ENCODE assay signal across 25 cellular contexts in the genomic region with DNA sequence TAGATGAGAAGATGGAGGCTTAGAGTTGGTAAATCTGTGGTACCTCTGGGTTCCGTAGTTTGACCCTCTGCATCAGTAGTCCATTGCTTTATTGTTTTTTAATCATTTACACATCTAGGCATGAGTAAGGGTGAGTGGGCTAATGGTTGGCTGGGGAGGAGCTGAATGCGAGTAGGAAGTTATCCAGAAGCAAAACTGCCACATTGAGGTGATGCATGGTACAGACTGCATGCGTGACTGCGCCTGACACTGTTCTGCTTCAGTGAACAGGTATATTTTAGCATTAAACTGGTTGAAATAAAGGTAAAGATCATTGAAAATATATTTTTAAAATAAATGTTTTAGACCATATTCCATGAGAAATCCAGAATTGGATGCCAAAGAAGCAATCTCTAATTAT. TPM values are rescaled to one million over a fixed set of nuclear protein-coding genes. Genes with fewer than 3 reads are reported as not detected.
DNase-seq lines count a peak whose midpoint lies in the region; ATAC-seq, FAIRE-seq and TF ChIP-seq lines count a peak whose summit lies in the region.
"Had no signal": no experiment of that assay in that cellular context is flagged by ENCODE, and none has a peak within 500 bp of the region (broad histone marks: within the 10 kb centered on the region; RNA-seq: fewer than 3 reads in every experiment).

No MANE protein-coding gene starts in this region.

- no peak overlapping the region for H3K4me2 ChIP-seq in GM12878 (ENCODE audit: control insufficient read depth, insufficient read depth)
- H3K4me2 ChIP-seq: BLaER1 had no signal

- no peaks in the 10 kb centered on the region for H4K20me1 ChIP-seq in GM12878 (ENCODE audit: control insufficient read depth, insufficient read depth)
- H4K20me1 ChIP-seq: BLaER1 had no signal

- no peak overlapping the region for H3K4me3 Mint-ChIP-seq in activated CD8-positive, alpha-beta memory T cell treated with anti-CD3 and anti-CD28 coated beads, Interleukin-2, amount 10 ng/mL, durations not matched to agents 7 days and 5 days
- H3K4me3 Mint-ChIP-seq in nephron progenitor cell, result no peak overlapping the region
- no peak overlapping the region for H3K4me3 Mint-ChIP-seq in CD8-positive, alpha-beta memory T cell
- H3K4me3 Mint-ChIP-seq: CD4-positive, CD25-positive, alpha-beta regulatory T cell; CD8-positive, alpha-beta T cell; HFFc6 had no signal

- RAD21 ChIA-PET in GM12878 (lab: Charles Lee; ENCODE audit: unreplicated experiment), result interaction anchor here (1.4 kb wide), 1 partner anchor 160 kb away, joined by 3 read pairs; no protein-coding TSS in a partner anchor

- intact Hi-C loops in GM12878 (cut with micrococcal nuclease; ENCODE audit: unreplicated experiment), result no loop called here

- SMC1A ChIA-PET in GM12878 (lab: Charles Lee; ENCODE audit: uncharacterized antibody, unreplicated experiment), result interaction anchor here (1.2 kb wide), 1 partner anchor 46 kb away, joined by 3 read pairs; no protein-coding TSS in a partner anchor

- no peak overlapping the region for H2AFZ ChIP-seq in GM12878 (ENCODE audit: control insufficient read depth, low read depth, low read length)

- no peaks in the 10 kb centered on the region for H3K27me3 Mint-ChIP-seq in activated CD8-positive, alpha-beta memory T cell treated with anti-CD3 and anti-CD28 coated beads, Interleukin-2, amount 10 ng/mL, durations not matched to agents 7 days and 5 days
- H3K27me3 Mint-ChIP-seq in nephron progenitor cell (ENCODE audit: low read depth, poor library complexity), result no peaks in the 10 kb centered on the region
- no peaks in the 10 kb centered on the region for H3K27me3 Mint-ChIP-seq in CD8-positive, alpha-beta memory T cell
- H3K27me3 Mint-ChIP-seq: CD4-positive, CD25-positive, alpha-beta regulatory T cell had no signal

- peaks cover 0 to 3% of the 10 kb centered on the region in 2 experiments; a peak in 1 of 4 replicates for H3K36me3 ChIP-seq in GM12878 (ENCODE audit: control insufficient read depth in 2 of 2, insufficient read depth in 2 of 2, low read length in 1 of 2)
- H3K36me3 ChIP-seq in BE2C, result no peaks in the 10 kb centered on the region
- H3K36me3 ChIP-seq in CD8-positive, alpha-beta memory T cell (ENCODE audit: insufficient read depth, low read length), result no peaks in the 10 kb centered on the region

- peak; percentile 22 for DNase-seq in activated CD8-positive, alpha-beta memory T cell treated with anti-CD3 and anti-CD28 coated beads, Interleukin-2, amount 10 ng/mL, durations not matched to agents 7 days and 5 days
- no peak for DNase-seq in activated CD8-positive, alpha-beta memory T cell treated with anti-CD3 and anti-CD28 coated beads, Interleukin-2, amount 50 U/mL, for 4 hours
- peak; percentile 26 for DNase-seq in HK-2 (ENCODE audit: unreplicated experiment)
- no peak for DNase-seq in GM12878 (ENCODE audit: low read depth, low spot score)
- DNase-seq in nephron progenitor cell, result no peak
- DNase-seq in BE2C, result no peak
- no peak for DNase-seq in middle frontal gyrus (ENCODE audit: extremely low spot score, low spot score)
- DNase-seq in CD8-positive, alpha-beta memory T cell, result no peak
- DNase-seq: Calu3; CD4-positive, CD25-positive, alpha-beta regulatory T cell; DMS53; DMS79 treated with DMSO at 0.1 percent for 48 hours; GF-D8; GOT3; HFFc6 had no signal

- CTCF ChIA-PET in activated CD8-positive, alpha-beta memory T cell treated with anti-CD3 and anti-CD28 coated beads, Interleukin-2, amount 10 ng/mL, durations not matched to agents 7 days and 5 days (lab: Charles Lee), result interaction anchor here (0.7 kb wide), 1 partner anchor 544 kb away, joined by 3 read pairs; no protein-coding TSS in a partner anchor
- CTCF ChIA-PET in GM12878 (lab: Yijun Ruan, JAX), result interaction anchor here (1.4 kb wide), 1 partner anchor 53 kb away, joined by 3 read pairs; no protein-coding TSS in a partner anchor
- CTCF ChIA-PET in CD8-positive, alpha-beta memory T cell (lab: Charles Lee), result no interaction called here

- in situ Hi-C loops in GM12878 (cut with MboI), result no loop called here

- peaks cover 39% of the 10 kb centered on the region for H3K4me1 Mint-ChIP-seq in activated CD8-positive, alpha-beta memory T cell treated with anti-CD3 and anti-CD28 coated beads, Interleukin-2, amount 10 ng/mL, durations not matched to agents 7 days and 5 days
- H3K4me1 Mint-ChIP-seq in nephron progenitor cell, result peaks cover 26% of the 10 kb centered on the region
- peaks cover 33 to 44% (median 40%) of the 10 kb centered on the region in 3 donors for H3K4me1 Mint-ChIP-seq in CD8-positive, alpha-beta memory T cell

- no peak overlapping the region for H3K27ac ChIP-seq in GM12878 (ENCODE audit: control insufficient read depth, insufficient read depth)
- no peak overlapping the region for H3K27ac ChIP-seq in CD8-positive, alpha-beta memory T cell (ENCODE audit: low read depth, low read length)
- H3K27ac ChIP-seq: 22Rv1, BLaER1, C4-2B had no signal

- no peak for ATAC-seq in activated CD8-positive, alpha-beta memory T cell treated with anti-CD3 and anti-CD28 coated beads, Interleukin-2, amount 10 ng/mL, durations not matched to agents 7 days and 5 days
- no peak for ATAC-seq in GM12878
- ATAC-seq: CD8-positive, alpha-beta T cell had no signal

- POLR2A ChIA-PET in GM12878 (lab: Charles Lee), result no interaction called here
- POLR2A ChIA-PET in CD8-positive, alpha-beta memory T cell (lab: Charles Lee), result no interaction called here

- H3K4me1 ChIP-seq in GM12878 (ENCODE audit: control insufficient read depth, insufficient read depth, low read length), result peaks cover 4% of the 10 kb centered on the region; the same call in 1 of the 2 replicates
- no peaks in the 10 kb centered on the region for H3K4me1 ChIP-seq in BE2C
- H3K4me1 ChIP-seq in CD8-positive, alpha-beta memory T cell (ENCODE audit: insufficient read depth, low read length), result peaks cover 12% of the 10 kb centered on the region

- peaks cover 8% of the 10 kb centered on the region for H3K36me3 Mint-ChIP-seq in activated CD8-positive, alpha-beta memory T cell treated with anti-CD3 and anti-CD28 coated beads, Interleukin-2, amount 10 ng/mL, durations not matched to agents 7 days and 5 days
- H3K36me3 Mint-ChIP-seq in nephron progenitor cell (ENCODE audit: low read depth), result peaks cover 25% of the 10 kb centered on the region
- peaks cover 0 to 41% (median 7%) of the 10 kb centered on the region in 3 donors for H3K36me3 Mint-ChIP-seq in CD8-positive, alpha-beta memory T cell

- H3K79me2 ChIP-seq in GM12878 (ENCODE audit: control insufficient read depth, insufficient read depth, low read length), result peaks cover 8% of the 10 kb centered on the region

- no peak for TF ChIP-seq EP300 in GM12878 (IDR thresholded peaks at IDR 0.05; ENCODE audit: borderline replicate concordance in 1 of 2, control insufficient read depth in 1 of 2, low read depth in 2 of 2, low read length in 2 of 2)

- no peak overlapping the region for H3K27ac Mint-ChIP-seq in activated CD8-positive, alpha-beta memory T cell treated with anti-CD3 and anti-CD28 coated beads, Interleukin-2, amount 10 ng/mL, durations not matched to agents 7 days and 5 days
- H3K27ac Mint-ChIP-seq in nephron progenitor cell, result peak overlapping the region; percentile 67
- H3K27ac Mint-ChIP-seq in CD8-positive, alpha-beta memory T cell, result no peak overlapping the region
- H3K27ac Mint-ChIP-seq: CD8-positive, alpha-beta T cell; HFFc6 had no signal

- TF ChIP-seq RAD21 in GM12878 (IDR thresholded peaks at IDR 0.05; ENCODE audit: insufficient read depth, low read depth, low read length), result no peak

- H3K9me3 ChIP-seq in GM12878 (replicated peaks; ENCODE audit: control insufficient read depth, insufficient read depth, low read length) (no peaks in the 10 kb centered on the region), BE2C (no peaks in the 10 kb centered on the region)
- no peaks in the 10 kb centered on the region for H3K9me3 ChIP-seq in CD8-positive, alpha-beta memory T cell (ENCODE audit: low read length)
- H3K9me3 ChIP-seq: BLaER1, HAP-1 had no signal

- H3K4me3 ChIP-seq in GM12878 (no peak overlapping the region), BE2C (ENCODE audit: low read depth, low read length) (no peak overlapping the region)
- H3K4me3 ChIP-seq in CD8-positive, alpha-beta memory T cell (ENCODE audit: low read length), result no peak overlapping the region
- H3K4me3 ChIP-seq: BLaER1, HAP-1 had no signal

- H3K27me3 ChIP-seq in GM12878 (replicated peaks in 1 of 2; ENCODE audit: control insufficient read depth in 2 of 2, insufficient read depth in 2 of 2, low read length in 1 of 2), result no peaks in the 10 kb centered on the region
- H3K27me3 ChIP-seq in BE2C, result no peaks in the 10 kb centered on the region
- H3K27me3 ChIP-seq in CD8-positive, alpha-beta memory T cell (ENCODE audit: insufficient read depth, low read length, poor library complexity, severe bottlenecking), result no peaks in the 10 kb centered on the region
- H3K27me3 ChIP-seq: BLaER1 had no signal

- no peak for FAIRE-seq in GM12878 (lab: Jason Lieb, UNC)
- FAIRE-seq: A204.1, GM12892, H54 had no signal

- 84% methylated on average over 4 of the region's 4 CpGs for WGBS in GM12878 (ENCODE audit: insufficient coverage, insufficient replicate concordance, low lambda C conversion rate, missing lambda C conversion rate)

- no peak overlapping the region for H3K9ac ChIP-seq in GM12878 (ENCODE audit: control insufficient read depth, insufficient read depth, low read length)
- H3K9ac ChIP-seq: BLaER1 had no signal

- no peak for TF ChIP-seq POLR2A in GM12878 (IDR thresholded peaks at IDR 0.05; ENCODE audit: low read depth, low read length)

- no peaks in the 10 kb centered on the region for H3K9me3 Mint-ChIP-seq in activated CD8-positive, alpha-beta memory T cell treated with anti-CD3 and anti-CD28 coated beads, Interleukin-2, amount 10 ng/mL, durations not matched to agents 7 days and 5 days (ENCODE audit: low read depth)
- H3K9me3 Mint-ChIP-seq in nephron progenitor cell, result no peaks in the 10 kb centered on the region
- no peaks in the 10 kb centered on the region for H3K9me3 Mint-ChIP-seq in CD8-positive, alpha-beta memory T cell
- H3K9me3 Mint-ChIP-seq: CD4-positive, CD25-positive, alpha-beta regulatory T cell; CD8-positive, alpha-beta T cell; HFFc6 had no signal

- TF ChIP-seq CTCF in GM12878 (IDR thresholded peaks at IDR 0.05 in 2 of 3, conservative IDR thresholded peaks at IDR 0.05 in 1 of 3; ENCODE audit: control insufficient read depth in 2 of 3, extremely low read depth in 1 of 3, insufficient read depth in 1 of 3, low read depth in 3 of 3, low read length in 3 of 3), result no peak
- no peak for TF ChIP-seq CTCF in nephron progenitor cell (IDR thresholded peaks at IDR 0.05)
- no peak for TF ChIP-seq CTCF in BE2C (IDR thresholded peaks at IDR 0.05; ENCODE audit: low read depth, low read length)

- no TSS peak for BruUV-seq in GM12878 (replicated peaks; lab: Mats Ljungman, UMichigan)

RNA-seq across cellular contexts. Expression of a gene that starts 4.4 kb away (rescaled TPM):
- 10 to 100 TPM; 14.9 to 18.1 TPM for total RNA-seq in activated CD8-positive, alpha-beta memory T cell treated with anti-CD3 and anti-CD28 coated beads, Interleukin-2, amount 10 ng/mL, durations not matched to agents 7 days and 5 days
- total RNA-seq in GM12878 (2013; cell fraction: nucleolus; rRNA removed), result 36.5 and 37.0 TPM in 2 replicates
- total RNA-seq in GM12878 (2014; rRNA removed) (12.2 and 12.7 TPM in 2 replicates), GM12878 (2014; rRNA removed; fragmentation: Illumina TruSeq; extraction: Trizol) (9.4 and 10.3 TPM in 2 replicates), GM12878 (2021) (10.3 and 11.8 TPM in 2 replicates)
- polyA plus RNA-seq in GM12878 (2011; ENCODE audit: low read depth), result 2.7 TPM
- polyA plus RNA-seq in GM12878 (2011; rRNA removed) (8.6 and 10.6 TPM in 2 replicates), GM12878 (2014; fragmentation: Illumina TruSeq; extraction: Trizol) (8.5 and 10.7 TPM in 2 replicates), GM12878 (2014; fragmentation: Nextera tagmentation; extraction: Ambion mirVana) (1 to 10 TPM; 2.4 to 4.4 TPM), GM12878 (2014; rRNA removed) (7.0 and 7.1 TPM in 2 replicates), GM12878 (2016; fragmentation: Nextera tagmentation; extraction: Ambion mirVana) (1 to 10 TPM; 6.8 to 6.9 TPM)
- polyA plus RNA-seq in GM12878 (2011; cell fraction: cytosol; rRNA removed), result 5.0 and 7.7 TPM in 2 replicates
- polyA plus RNA-seq in GM12878 (2011; cell fraction: nucleus; rRNA removed), result 7.1 and 10.2 TPM in 2 replicates
- polyA plus RNA-seq in GM12878 (2012), result 3.7 and 5.3 TPM in 2 replicates
- 10.9 and 16.5 TPM in 2 replicates for polyA minus RNA-seq in GM12878 (2011; rRNA and poly(A)+ RNA removed)
- polyA minus RNA-seq in GM12878 (2011; cell fraction: cytosol; rRNA and poly(A)+ RNA removed), result 7.1 and 10.0 TPM in 2 replicates
- polyA minus RNA-seq in GM12878 (2011; cell fraction: nucleus; rRNA and poly(A)+ RNA removed), result 2.9 and 6.0 TPM in 2 replicates
- 3.0 TPM for polyA plus RNA-seq in BE2C (2012; ENCODE audit: insufficient read depth, insufficient read length, low read depth)
- total RNA-seq in CD8-positive, alpha-beta memory T cell, result 10 to 100 TPM; 19.4 to 22.0 TPM
- polyA plus RNA-seq in CD8-positive, alpha-beta memory T cell, result 9.1 TPM

RNA-seq across cellular contexts. Expression of a gene that starts 7.0 kb away (rescaled TPM):
- 10 to 100 TPM; 17.7 to 19.0 TPM for total RNA-seq in activated CD8-positive, alpha-beta memory T cell treated with anti-CD3 and anti-CD28 coated beads, Interleukin-2, amount 10 ng/mL, durations not matched to agents 7 days and 5 days
- 9.2 and 9.5 TPM in 2 replicates for total RNA-seq in GM12878 (2013; cell fraction: nucleolus; rRNA removed)
- 7.6 and 8.7 TPM in 2 replicates for total RNA-seq in GM12878 (2014; rRNA removed)
- 6.3 and 6.5 TPM in 2 replicates for total RNA-seq in GM12878 (2014; rRNA removed; fragmentation: Illumina TruSeq; extraction: Trizol)
- 8.5 and 10.8 TPM in 2 replicates for total RNA-seq in GM12878 (2021)
- polyA plus RNA-seq in GM12878 (2011; ENCODE audit: low read depth), result 5.6 TPM
- polyA plus RNA-seq in GM12878 (2011; rRNA removed), result 10.1 and 14.6 TPM in 2 replicates
- 20.3 and 21.5 TPM in 2 replicates for polyA plus RNA-seq in GM12878 (2011; cell fraction: cytosol; rRNA removed)
- polyA plus RNA-seq in GM12878 (2011; cell fraction: nucleus; rRNA removed), result 17.7 and 18.3 TPM in 2 replicates
- 6.6 and 6.7 TPM in 2 replicates for polyA plus RNA-seq in GM12878 (2012)
- polyA plus RNA-seq in GM12878 (2014; fragmentation: Illumina TruSeq; extraction: Trizol), result 7.9 and 8.2 TPM in 2 replicates
- 1 to 10 TPM; 2.7 to 3.9 TPM for polyA plus RNA-seq in GM12878 (2014; fragmentation: Nextera tagmentation; extraction: Ambion mirVana)
- 8.8 and 9.8 TPM in 2 replicates for polyA plus RNA-seq in GM12878 (2014; rRNA removed)
- 1 to 10 TPM; 7.2 to 7.6 TPM for polyA plus RNA-seq in GM12878 (2016; fragmentation: Nextera tagmentation; extraction: Ambion mirVana)
- 13.1 and 16.9 TPM in 2 replicates for polyA minus RNA-seq in GM12878 (2011; rRNA and poly(A)+ RNA removed)
- polyA minus RNA-seq in GM12878 (2011; cell fraction: cytosol; rRNA and poly(A)+ RNA removed), result 10.6 and 11.2 TPM in 2 replicates
- 4.2 and 6.9 TPM in 2 replicates for polyA minus RNA-seq in GM12878 (2011; cell fraction: nucleus; rRNA and poly(A)+ RNA removed)
- polyA plus RNA-seq in BE2C (2012; ENCODE audit: insufficient read depth, insufficient read length, low read depth), result 6.3 TPM
- total RNA-seq in CD8-positive, alpha-beta memory T cell, result 1 to 10 TPM; 9.2 to 9.6 TPM
- 9.8 TPM for polyA plus RNA-seq in CD8-positive, alpha-beta memory T cell

RNA-seq across cellular contexts. Expression of a gene that starts 53.8 kb away (rescaled TPM):
- total RNA-seq in activated CD8-positive, alpha-beta memory T cell treated with anti-CD3 and anti-CD28 coated beads, Interleukin-2, amount 10 ng/mL, durations not matched to agents 7 days and 5 days, result 10 to 100 TPM in 1 of 2 experiments, 1 to 10 TPM in 1; 8.0 to 12.4 TPM
- 2.2 and 2.5 TPM in 2 replicates for total RNA-seq in GM12878 (2013; cell fraction: nucleolus; rRNA removed)
- total RNA-seq in GM12878 (2014; rRNA removed) (7.0 and 7.9 TPM in 2 replicates), GM12878 (2014; rRNA removed; fragmentation: Illumina TruSeq; extraction: Trizol) (5.0 and 5.3 TPM in 2 replicates), GM12878 (2021) (6.9 and 7.4 TPM in 2 replicates)
- polyA plus RNA-seq in GM12878 (2011; ENCODE audit: low read depth), result 1.6 TPM
- polyA plus RNA-seq in GM12878 (2011; rRNA removed) (1.4 and 1.5 TPM in 2 replicates), GM12878 (2014; fragmentation: Illumina TruSeq; extraction: Trizol) (3.5 and 4.7 TPM in 2 replicates), GM12878 (2014; fragmentation: Nextera tagmentation; extraction: Ambion mirVana) (1 to 10 TPM in 1 of 2 experiments, under 1 TPM in 1; 0.47 to 1.6 TPM), GM12878 (2014; rRNA removed) (5.7 and 6.0 TPM in 2 replicates), GM12878 (2016; fragmentation: Nextera tagmentation; extraction: Ambion mirVana) (1 to 10 TPM; 3.6 to 4.7 TPM)
- 1.5 TPM in 2 replicates for polyA plus RNA-seq in GM12878 (2011; cell fraction: cytosol; rRNA removed)
- polyA plus RNA-seq in GM12878 (2011; cell fraction: nucleus; rRNA removed), result 0.45 and 0.57 TPM in 2 replicates
- 2.0 and 2.3 TPM in 2 replicates for polyA plus RNA-seq in GM12878 (2012)
- polyA minus RNA-seq in GM12878 (2011; rRNA and poly(A)+ RNA removed), result 1.2 and 1.3 TPM in 2 replicates
- 1.5 and 1.7 TPM in 2 replicates for polyA minus RNA-seq in GM12878 (2011; cell fraction: cytosol; rRNA and poly(A)+ RNA removed)
- polyA minus RNA-seq in GM12878 (2011; cell fraction: nucleus; rRNA and poly(A)+ RNA removed), result 0.24 and 0.38 TPM in 2 replicates
- 0.63 TPM for polyA plus RNA-seq in BE2C (2012; ENCODE audit: insufficient read depth, insufficient read length, low read depth)
- total RNA-seq in CD8-positive, alpha-beta memory T cell, result 10 to 100 TPM; 18.5 to 19.7 TPM
- polyA plus RNA-seq in CD8-positive, alpha-beta memory T cell, result 6.2 TPM

RNA-seq across cellular contexts. Expression of a gene that starts 55.1 kb away (rescaled TPM):
- total RNA-seq in activated CD8-positive, alpha-beta memory T cell treated with anti-CD3 and anti-CD28 coated beads, Interleukin-2, amount 10 ng/mL, durations not matched to agents 7 days and 5 days, result not detected
- not detected in 2 replicates for total RNA-seq in GM12878 (2013; cell fraction: nucleolus; rRNA removed)
- total RNA-seq in GM12878 (2014; rRNA removed) (not detected in 2 replicates), GM12878 (2014; rRNA removed; fragmentation: Illumina TruSeq; extraction: Trizol) (not detected in 2 replicates), GM12878 (2021) (0.27 TPM in 1 of 2 replicates, not detected in the other)
- not detected for polyA plus RNA-seq in GM12878 (2011; ENCODE audit: low read depth)
- polyA plus RNA-seq in GM12878 (2011; rRNA removed) (not detected in 2 replicates), GM12878 (2014; fragmentation: Illumina TruSeq; extraction: Trizol) (not detected in 2 replicates), GM12878 (2014; fragmentation: Nextera tagmentation; extraction: Ambion mirVana) (not detected), GM12878 (2014; rRNA removed) (not detected in 2 replicates), GM12878 (2016; fragmentation: Nextera tagmentation; extraction: Ambion mirVana) (not detected)
- not detected in 2 replicates for polyA plus RNA-seq in GM12878 (2011; cell fraction: cytosol; rRNA removed)
- polyA plus RNA-seq in GM12878 (2011; cell fraction: nucleus; rRNA removed), result not detected in 2 replicates
- not detected in 2 replicates for polyA plus RNA-seq in GM12878 (2012)
- not detected in 2 replicates for polyA minus RNA-seq in GM12878 (2011; rRNA and poly(A)+ RNA removed)
- polyA minus RNA-seq in GM12878 (2011; cell fraction: cytosol; rRNA and poly(A)+ RNA removed), result not detected in 2 replicates
- not detected in 2 replicates for polyA minus RNA-seq in GM12878 (2011; cell fraction: nucleus; rRNA and poly(A)+ RNA removed)
- polyA plus RNA-seq in BE2C (2012; ENCODE audit: insufficient read depth, insufficient read length, low read depth), result not detected
- not detected for total RNA-seq in CD8-positive, alpha-beta memory T cell
- polyA plus RNA-seq in CD8-positive, alpha-beta memory T cell, result not detected
- total RNA-seq: Calu3; CD4-positive, CD25-positive, alpha-beta regulatory T cell; CD8-positive, alpha-beta T cell; Daoy; G401; HFFc6 had no signal
- polyA plus RNA-seq: CD4-positive, CD25-positive, alpha-beta regulatory T cell had no signal

Comparison
In these comparisons a context has a peak if more than half of its experiments do, and no peak if none do; other contexts are left out.
1. DNase-seq: peak in activated CD8-positive, alpha-beta memory T cell treated with anti-CD3 and anti-CD28 coated beads, Interleukin-2, amount 10 ng/mL, durations not matched to agents 7 days and 5 days (single experiment) and HK-2 (single experiment); none in activated CD8-positive, alpha-beta memory T cell treated with anti-CD3 and anti-CD28 coated beads, Interleukin-2, amount 50 U/mL, for 4 hours (single experiment), GM12878 (single experiment), nephron progenitor cell (single experiment), BE2C (single experiment), middle frontal gyrus (single experiment) and CD8-positive, alpha-beta memory T cell (0 of 5).